26 cellular contexts compared by ENCODE assay signal in genomic region chr9:118871531-118871930, GRCh38.
"Had no signal": no experiment of that assay in that cellular context is flagged by ENCODE, and none has a peak within 500 bp of the region (broad histone marks: within the 10 kb centered on the region; RNA-seq: fewer than 3 reads in every experiment).

No MANE protein-coding gene starts in this region.

- H3K27me3 ChIP-seq: brain microvascular endothelial cell, dorsolateral prefrontal cortex, foreskin keratinocyte, gastrocnemius medialis, heart left ventricle had no signal

- H3K27ac ChIP-seq: brain microvascular endothelial cell, coronary artery, dorsolateral prefrontal cortex, foreskin keratinocyte, gastrocnemius medialis, heart left ventricle, WERI-Rb-1 had no signal

- DNase-seq: activated B cell treated with CpG ODN at 0.5 μM for 24 hours; activated CD4-positive, alpha-beta T cell treated with anti-CD3 and anti-CD28 coated beads for 48 hours; activated CD4-positive, alpha-beta T cell treated with anti-CD3 and anti-CD28 coated beads, Interleukin-2, amount 50 U/mL, for 1 hour; activated CD4-positive, alpha-beta T cell treated with anti-CD3 and anti-CD28 coated beads, Interleukin-2, amount 50 U/mL, for 48 hours; activated CD8-positive, alpha-beta memory T cell treated with anti-CD3 and anti-CD28 coated beads for 24 hours; activated CD8-positive, alpha-beta T cell treated with anti-CD3 and anti-CD28 coated beads for 36 hours; activated effector memory CD4-positive, alpha-beta T cell treated with Interleukin-2 at 50 U/mL for 16 hours; activated gamma-delta T cell treated with Interleukin-2 at 50 U/mL for 16 hours; activated naive CD4-positive, alpha-beta T cell treated with anti-CD3 and anti-CD28 coated beads, Interleukin-2, amount 50 U/mL, for 16 hours; activated naive CD4-positive, alpha-beta T cell treated with Interleukin-2 at 50 U/mL for 16 hours; activated T-cell treated with anti-CD3 and anti-CD28 coated beads, Interleukin-2, amount 50 U/mL, for 4 hours; amniotic stem cell; anterior cingulate cortex; brain microvascular endothelial cell; dorsolateral prefrontal cortex; effector memory CD4-positive, alpha-beta T cell; endodermal cell; foreskin keratinocyte; gastrocnemius medialis; glutamatergic neuron; heart left ventricle; T-helper 9 cell; WERI-Rb-1 had no signal

- H3K36me3 ChIP-seq: brain microvascular endothelial cell, gastrocnemius medialis, heart left ventricle, WERI-Rb-1 had no signal

- FAIRE-seq: astrocyte, bronchial epithelial cell had no signal

- H3K4me1 ChIP-seq: foreskin keratinocyte, gastrocnemius medialis, heart left ventricle had no signal

- H3K4me3 ChIP-seq: coronary artery, dorsolateral prefrontal cortex, gastrocnemius medialis, heart left ventricle had no signal

- H3K9me3 ChIP-seq: gastrocnemius medialis, heart left ventricle had no signal
